ENCODE assay signal across 8 cellular contexts in the genomic region with DNA sequence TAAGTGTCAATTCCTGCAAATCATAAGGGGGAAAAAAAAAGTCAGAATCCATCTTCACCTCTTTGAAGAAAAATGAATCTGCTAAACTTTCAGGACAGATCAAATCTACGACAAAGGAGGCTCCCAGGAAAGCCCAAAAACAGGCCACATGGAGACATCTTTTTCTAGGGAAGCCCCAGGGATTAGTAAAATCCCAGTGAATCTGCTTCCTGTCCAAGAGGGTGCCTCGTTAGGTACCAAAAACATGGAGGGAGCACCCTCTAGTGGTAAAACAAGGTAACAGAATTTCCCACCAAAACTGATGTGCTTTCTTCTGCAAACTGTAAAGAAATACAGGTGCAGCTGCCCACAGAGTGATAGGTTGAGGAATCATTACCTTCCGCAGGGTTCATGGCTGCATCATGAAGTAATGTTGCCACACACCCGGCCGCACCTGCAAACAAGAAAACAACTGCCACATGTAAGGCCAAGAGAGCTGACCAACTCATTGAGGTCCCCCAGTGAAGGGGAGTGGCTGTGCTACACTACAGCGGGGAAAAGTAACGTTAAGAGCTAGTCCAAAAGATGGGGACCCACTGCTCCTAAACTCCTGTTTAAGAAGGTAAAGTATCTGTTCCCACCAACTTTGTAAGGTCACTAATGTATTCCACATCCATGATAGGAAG. TPM values are rescaled to one million over a fixed set of nuclear protein-coding genes. Genes with fewer than 3 reads are reported as not detected.
DNase-seq lines count a peak whose midpoint lies in the region; ATAC-seq, FAIRE-seq and TF ChIP-seq lines count a peak whose summit lies in the region.

No MANE protein-coding gene starts in this region.

- POLR2A ChIA-PET in endothelial cell of umbilical vein (lab: Charles Lee), result no interaction called here

- TF ChIP-seq POLR2A in endothelial cell of umbilical vein (IDR thresholded peaks at IDR 0.05; ENCODE audit: low read depth, low read length), result no peak

- FAIRE-seq in endothelial cell of umbilical vein (lab: Jason Lieb, UNC), result peak; percentile 97

- peak; percentile 89 for ATAC-seq in mucosa of descending colon

- no peak overlapping the region for H3K4me2 ChIP-seq in endothelial cell of umbilical vein (ENCODE audit: insufficient read depth, low read length)

- no peak overlapping the region for H2AFZ ChIP-seq in endothelial cell of umbilical vein (ENCODE audit: low read depth, low read length)

- no peak overlapping the region for H3K27ac ChIP-seq in endothelial cell of umbilical vein (ENCODE audit: insufficient read depth, low read depth, low read length)

- peak; percentile 86 for TF ChIP-seq CTCF in AG10803 (conservative IDR thresholded peaks at IDR 0.05; ENCODE audit: low read length)
- TF ChIP-seq CTCF in GM06990 (IDR thresholded peaks at IDR 0.05; ENCODE audit: insufficient read depth, low read length, poor library complexity, severe bottlenecking), result peak; percentile 73
- TF ChIP-seq CTCF in endothelial cell of umbilical vein (IDR thresholded peaks at IDR 0.05; ENCODE audit: extremely low read depth in 1 of 2, insufficient read depth in 1 of 2, low read depth in 1 of 2, low read length in 2 of 2), result peak; percentile 66 to 67
- peak; percentile 58 for TF ChIP-seq CTCF in mucosa of descending colon (IDR thresholded peaks at IDR 0.05)

- DNase-seq in AG10803 (ENCODE audit: low read depth), result peak; percentile 61
- DNase-seq in GM06990 (ENCODE audit: extremely low read depth, insufficient read length), result no peak
- peak; percentile 65 for DNase-seq in M059J (ENCODE audit: low read depth)
- peak; percentile 54 for DNase-seq in SW480 (ENCODE audit: low spot score)
- peak; percentile 71 for DNase-seq in endothelial cell of umbilical vein (ENCODE audit: low read depth, low spot score)
- peak in 1 of 3 donors; percentile 67 for DNase-seq in mucosa of descending colon
- no peak for DNase-seq in GDM1 (lab: John Stamatoyannopoulos, UW)
- no peak for DNase-seq in activated effector memory CD4-positive, alpha-beta T cell treated with Interleukin-2 at 50 U/mL for 16 hours

- no peaks in the 10 kb centered on the region for H3K9me1 ChIP-seq in endothelial cell of umbilical vein (replicated peaks; ENCODE audit: control insufficient read depth, extremely low read depth, insufficient read depth, low read length)

- BruUV-seq in endothelial cell of umbilical vein (replicated peaks; lab: Mats Ljungman, UMichigan), result no TSS peak

- no peaks in the 10 kb centered on the region for H3K9me3 ChIP-seq in endothelial cell of umbilical vein (replicated peaks; ENCODE audit: control insufficient read depth, insufficient read depth, low read length)
- H3K9me3 ChIP-seq in mucosa of descending colon, result no peaks in the 10 kb centered on the region

- H3K4me3 ChIP-seq in AG10803 (ENCODE audit: low read length), result no peak overlapping the region
- H3K4me3 ChIP-seq in GM06990 (replicated peaks; ENCODE audit: low read depth, low read length), result no peak overlapping the region
- H3K4me3 ChIP-seq in endothelial cell of umbilical vein (replicated peaks in 1 of 3; ENCODE audit: insufficient read depth in 1 of 3, low read depth in 1 of 3, low read length in 3 of 3), result no peak overlapping the region
- no peak overlapping the region for H3K4me3 ChIP-seq in mucosa of descending colon

- peaks cover 15% of the 10 kb centered on the region for H3K36me3 ChIP-seq in GM06990 (ENCODE audit: control insufficient read depth, insufficient read depth, low read length)
- peaks cover 2 to 16% of the 10 kb centered on the region in 2 experiments for H3K36me3 ChIP-seq in endothelial cell of umbilical vein (ENCODE audit: control insufficient read depth in 2 of 2, extremely low read depth in 1 of 2, insufficient read depth in 2 of 2, low read length in 2 of 2)
- H3K36me3 ChIP-seq in mucosa of descending colon (ENCODE audit: low read depth), result no peaks in the 10 kb centered on the region

- CTCF ChIA-PET in endothelial cell of umbilical vein (lab: Charles Lee), result interaction anchor here (0.6 to 11.2 kb wide), 20 partner anchors 9 to 1145 kb away, joined by 3 to 233 read pairs (median 3); a partner anchor contains a TSS

- H4K20me1 ChIP-seq in endothelial cell of umbilical vein (replicated peaks; ENCODE audit: control insufficient read depth, extremely low read depth, insufficient read depth, low read length), result no peaks in the 10 kb centered on the region

- H3K4me1 ChIP-seq in endothelial cell of umbilical vein (ENCODE audit: control insufficient read depth, extremely low read depth, insufficient read depth, low read length) (peaks cover 2% of the 10 kb centered on the region), mucosa of descending colon (ENCODE audit: low read depth) (no peaks in the 10 kb centered on the region)

- intact Hi-C loops in endothelial cell of umbilical vein (cut with micrococcal nuclease), result loop anchor here (1.0 kb wide), 3 partner anchors 52 to 220 kb away; no protein-coding TSS in a partner anchor
- intact Hi-C loops in mucosa of descending colon (cut with DNase I, micrococcal nuclease), result loop anchor here (2.0 to 10.0 kb wide), 3 partner anchors 51 to 217 kb away; a partner anchor contains a TSS

- H3K9ac ChIP-seq in endothelial cell of umbilical vein (replicated peaks; ENCODE audit: extremely low read depth, insufficient read depth, low read length), result no peak overlapping the region

- H3K79me2 ChIP-seq in endothelial cell of umbilical vein (ENCODE audit: control insufficient read depth, insufficient read depth, low read length), result peaks cover 15% of the 10 kb centered on the region

- dilution Hi-C loops in endothelial cell of umbilical vein (cut with MboI; ENCODE audit: extremely low pct_ligation_motif_present, low sequenced_read_pairs), result loop anchor here (25.0 kb wide), 1 partner anchor 175 kb away; a partner anchor contains a TSS

- H3K27me3 ChIP-seq in GM06990 (replicated peaks; ENCODE audit: control insufficient read depth, insufficient read depth, low read length) (no peaks in the 10 kb centered on the region), endothelial cell of umbilical vein (ENCODE audit: control insufficient read depth in 2 of 2, insufficient read depth in 2 of 2, low read length in 2 of 2) (no peaks in the 10 kb centered on the region)

TF ChIP-seq in endothelial cell of umbilical vein, 7 proteins besides CTCF, POLR2A, EP300 and RAD21:
- TF ChIP-seq JUN (IDR thresholded peaks at IDR 0.05; ENCODE audit: borderline replicate concordance, insufficient read depth, insufficient read length, low read depth) (no peak), FOS (IDR thresholded peaks at IDR 0.05; ENCODE audit: borderline replicate concordance, insufficient read depth, low read length) (no peak), GATA2 (IDR thresholded peaks at IDR 0.05; ENCODE audit: insufficient read depth, insufficient read length, low read depth, low read length) (no peak), MYC (IDR thresholded peaks at IDR 0.05; ENCODE audit: low read depth, low read length) (no peak), POLR2AphosphoS5 (IDR thresholded peaks at IDR 0.05; ENCODE audit: insufficient read depth, low read depth, low read length) (no peak)

RNA-seq across cellular contexts. Expression of a gene that starts 7.9 kb away (rescaled TPM):
- 36.5 and 47.9 TPM in 2 replicates for total RNA-seq in M059J (2014; rRNA removed; shearing (Covaris generic))
- total RNA-seq in endothelial cell of umbilical vein (32.6 and 33.7 TPM in 2 replicates), mucosa of descending colon (10 to 100 TPM; 38.2 to 64.4 (median 39.6) TPM)
- 38.8 and 39.6 TPM in 2 replicates for polyA plus RNA-seq in endothelial cell of umbilical vein
- 35.2 and 39.9 TPM in 2 replicates for polyA plus RNA-seq in endothelial cell of umbilical vein (2011; cell fraction: cytosol; rRNA removed)
- polyA plus RNA-seq in endothelial cell of umbilical vein (2011; cell fraction: nucleus; rRNA removed), result 108 and 110 TPM in 2 replicates
- 31.4 and 35.5 TPM in 2 replicates for polyA plus RNA-seq in endothelial cell of umbilical vein (2012)
- polyA minus RNA-seq in endothelial cell of umbilical vein, result 34.0 and 38.3 TPM in 2 replicates
- 23.8 TPM for polyA minus RNA-seq in endothelial cell of umbilical vein (2011; cell fraction: cytosol; rRNA and poly(A)+ RNA removed)
- polyA minus RNA-seq in endothelial cell of umbilical vein (2011; cell fraction: nucleus; rRNA and poly(A)+ RNA removed), result 27.8 and 30.2 TPM in 2 replicates

RNA-seq across cellular contexts. Expression of a gene that starts 47.0 kb away (rescaled TPM):
- 10.0 and 17.4 TPM in 2 replicates for total RNA-seq in M059J (2014; rRNA removed; shearing (Covaris generic))
- total RNA-seq in endothelial cell of umbilical vein (18.5 and 20.6 TPM in 2 replicates), mucosa of descending colon (10 to 100 TPM; 10.2 to 20.5 (median 14.3) TPM)
- polyA plus RNA-seq in endothelial cell of umbilical vein, result 8.8 and 10.1 TPM in 2 replicates
- polyA plus RNA-seq in endothelial cell of umbilical vein (2011; cell fraction: cytosol; rRNA removed), result 7.7 and 8.0 TPM in 2 replicates
- 7.3 and 8.6 TPM in 2 replicates for polyA plus RNA-seq in endothelial cell of umbilical vein (2011; cell fraction: nucleus; rRNA removed)
- polyA plus RNA-seq in endothelial cell of umbilical vein (2012), result 9.7 and 11.6 TPM in 2 replicates
- 38.9 and 43.7 TPM in 2 replicates for polyA minus RNA-seq in endothelial cell of umbilical vein
- polyA minus RNA-seq in endothelial cell of umbilical vein (2011; cell fraction: cytosol; rRNA and poly(A)+ RNA removed), result 12.1 TPM
- 17.4 and 24.7 TPM in 2 replicates for polyA minus RNA-seq in endothelial cell of umbilical vein (2011; cell fraction: nucleus; rRNA and poly(A)+ RNA removed)

Comparison
In these comparisons a context has a peak if more than half of its experiments do, and no peak if none do; other contexts are left out.
1. DNase-seq: peak in AG10803 (single experiment), M059J (single experiment), SW480 (single experiment) and endothelial cell of umbilical vein (single experiment); none in GM06990 (single experiment), GDM1 (single experiment) and activated effector memory CD4-positive, alpha-beta T cell treated with Interleukin-2 at 50 U/mL for 16 hours (single experiment).
2. Peak in every context shown above with its lines, with median percentiles within 50 percentile points of each other: CTCF ChIP-seq.